ENCODE assay signal across 25 cellular contexts in genomic region chr6:129678463-129678862, GRCh38. TPM values are rescaled to one million over a fixed set of nuclear protein-coding genes. Genes with fewer than 3 reads are reported as not detected.
DNase-seq lines count a peak whose midpoint lies in the region; ATAC-seq and TF ChIP-seq lines count a peak whose summit lies in the region.
"Had no signal": no experiment of that assay in that cellular context is flagged by ENCODE, and none has a peak within 500 bp of the region (broad histone marks: within the 10 kb centered on the region; RNA-seq: fewer than 3 reads in every experiment).

No MANE protein-coding gene starts in this region.

- no peak overlapping the region for H3K4me3 Mint-ChIP-seq in MCF 10A (ENCODE audit: unreplicated experiment)
- H3K4me3 Mint-ChIP-seq: activated naive CD4-positive, alpha-beta T cell treated with anti-CD3 and anti-CD28 coated beads, Interleukin-2, amount 50 U/mL, for 24 hours; CD8-positive, alpha-beta T cell; H9; natural killer cell had no signal

- H3K27me3 ChIP-seq in breast epithelium (no peaks in the 10 kb centered on the region), mammary epithelial cell (ENCODE audit: insufficient read depth, low read length) (no peaks in the 10 kb centered on the region), left lung (no peaks in the 10 kb centered on the region), vagina (no peaks in the 10 kb centered on the region)
- H3K27me3 ChIP-seq: spleen, tibial nerve had no signal

- dilution Hi-C loops in mammary epithelial cell (cut with HindIII; ENCODE audit: low sequenced_read_pairs), result no loop called here

- no peak overlapping the region for H3K27ac ChIP-seq in breast epithelium
- peak overlapping the region; percentile 79 for H3K27ac ChIP-seq in mammary epithelial cell (ENCODE audit: insufficient read depth, low read depth, low read length)
- peak overlapping the region; percentile 2 to 13 for H3K27ac ChIP-seq in left lung
- peak overlapping the region; percentile 82 for H3K27ac ChIP-seq in vagina
- H3K27ac ChIP-seq: PC-9 had no signal

- WGBS in mammary epithelial cell (ENCODE audit: low coverage, missing lambda C conversion rate), result 7% methylated on average over 1 of the region's 1 CpG

- H3K27ac Mint-ChIP-seq in MCF 10A (ENCODE audit: low read depth, unreplicated experiment), result peak overlapping the region; percentile 59
- H3K27ac Mint-ChIP-seq: activated naive CD4-positive, alpha-beta T cell treated with anti-CD3 and anti-CD28 coated beads, Interleukin-2, amount 50 U/mL, for 24 hours; activated T-helper 2 cell treated with anti-CD3 and anti-CD28 coated beads, Interferon-gamma antibody, Interleukin-2, Interleukin-4, amounts not matched to agents 10 μg/mL and 5 μg/mL and 100 μg/mL, durations not matched to agents 14 hours and 24 hours and 36 hours; CD8-positive, alpha-beta T cell; H9; natural killer cell had no signal

- H4K20me1 ChIP-seq in mammary epithelial cell (ENCODE audit: insufficient read depth, low read length), result no peaks in the 10 kb centered on the region

- CTCF ChIA-PET in MCF 10A (lab: Yijun Ruan, JAX) (interaction anchor here (0.6 to 1.1 kb wide), 2 partner anchors 24 to 49 kb away, joined by 3 read pairs; no protein-coding TSS in a partner anchor), mammary epithelial cell (lab: Charles Lee; ENCODE audit: low non-redundant PET) (no interaction called here)

- peaks cover 86% of the 10 kb centered on the region for H3K79me2 ChIP-seq in mammary epithelial cell (ENCODE audit: insufficient read depth, low read length)

- no peaks in the 10 kb centered on the region for H3K27me3 Mint-ChIP-seq in MCF 10A (ENCODE audit: insufficient read depth, unreplicated experiment)
- H3K27me3 Mint-ChIP-seq: activated naive CD4-positive, alpha-beta T cell treated with anti-CD3 and anti-CD28 coated beads, Interleukin-2, amount 50 U/mL, for 24 hours had no signal

- TF ChIP-seq CTCF in MCF 10A (IDR thresholded peaks at IDR 0.05; ENCODE audit: unreplicated experiment) (no peak), breast epithelium (IDR thresholded peaks at IDR 0.05) (no peak), mammary epithelial cell (conservative IDR thresholded peaks at IDR 0.05 in 1 of 2, IDR thresholded peaks at IDR 0.05 in 1 of 2; ENCODE audit: extremely low read depth in 1 of 2, insufficient read depth in 1 of 2, low read depth in 1 of 2, low read length in 2 of 2) (no peak), left lung (IDR thresholded peaks at IDR 0.05) (no peak), vagina (IDR thresholded peaks at IDR 0.05) (no peak)

- TF ChIP-seq POLR2A in breast epithelium (IDR thresholded peaks at IDR 0.05) (no peak), vagina (IDR thresholded peaks at IDR 0.05) (no peak)

- POLR2A ChIA-PET in MCF 10A (lab: Yijun Ruan, JAX), result interaction anchor here (0.6 to 2.7 kb wide), 8 partner anchors 22 to 1696 kb away, joined by 3 to 18 read pairs (median 3); partner anchors contain the start of gene ARHGAP18

- no peak overlapping the region for H3K4me2 ChIP-seq in mammary epithelial cell (ENCODE audit: insufficient read depth, low read depth, low read length)
- H3K4me2 ChIP-seq: PC-9 had no signal

- peaks cover 8% of the 10 kb centered on the region for H3K36me3 Mint-ChIP-seq in MCF 10A (ENCODE audit: insufficient read depth, unreplicated experiment)
- H3K36me3 Mint-ChIP-seq: activated naive CD4-positive, alpha-beta T cell treated with anti-CD3 and anti-CD28 coated beads, Interleukin-2, amount 50 U/mL, for 24 hours; CD8-positive, alpha-beta T cell; natural killer cell had no signal

- H3K9me3 Mint-ChIP-seq in MCF 10A (ENCODE audit: unreplicated experiment), result no peaks in the 10 kb centered on the region
- H3K9me3 Mint-ChIP-seq: activated naive CD4-positive, alpha-beta T cell treated with anti-CD3 and anti-CD28 coated beads, Interleukin-2, amount 50 U/mL, for 24 hours; activated T-helper 2 cell treated with anti-CD3 and anti-CD28 coated beads, Interferon-gamma antibody, Interleukin-2, Interleukin-4, amounts not matched to agents 10 μg/mL and 5 μg/mL and 100 μg/mL, durations not matched to agents 14 hours and 24 hours and 36 hours; CD8-positive, alpha-beta T cell; H9; natural killer cell had no signal

- no peak overlapping the region for H3K9ac ChIP-seq in mammary epithelial cell (ENCODE audit: insufficient read depth, low read length)

- DNase-seq in MCF 10A (ENCODE audit: unreplicated experiment), result no peak
- no peak for DNase-seq in breast epithelium (ENCODE audit: low spot score in 2 of 2)
- no peak for DNase-seq in mammary epithelial cell
- no peak for DNase-seq in left lung
- no peak for DNase-seq in vagina (ENCODE audit: extremely low spot score in 2 of 2)
- no peak for DNase-seq in Right ventricle myocardium inferior (ENCODE audit: missing footprints)
- no peak for DNase-seq in activated CD4-positive, alpha-beta T cell treated with anti-CD3 and anti-CD28 coated beads, Interleukin-2, amount 50 U/mL, for 4 hours
- DNase-seq: activated CD4-positive, alpha-beta T cell treated with anti-CD3 and anti-CD28 coated beads, Interleukin-2, amount 50 U/mL, for 48 hours; caudate nucleus; CD8-positive, alpha-beta T cell; GDM1; H9; Karpas-422; left ventricle myocardium superior; natural killer cell; NCI-H1694; NCI-H510A; right cardiac atrium; SIG-M5; spleen had no signal

- H3K4me3 ChIP-seq in breast epithelium (no peak overlapping the region), mammary epithelial cell (replicated peaks in 1 of 3; ENCODE audit: insufficient read depth in 1 of 3, low read depth in 2 of 3, low read length in 3 of 3) (no peak overlapping the region), left lung (no peak overlapping the region), vagina (no peak overlapping the region)
- H3K4me3 ChIP-seq: PC-9, spleen, tibial nerve had no signal

- intact Hi-C loops in MCF 10A (cut with micrococcal nuclease) (loop anchor here (10.0 kb wide), 1 partner anchor 184 kb away; no protein-coding TSS in a partner anchor), breast epithelium (cut with DNase I; ENCODE audit: low total_unique reads) (no loop called here), mammary epithelial cell (cut with micrococcal nuclease) (loop anchor here (2.0 kb wide), 1 partner anchor 70 kb away; no protein-coding TSS in a partner anchor), left lung (cut with DNase I) (no loop called here), vagina (cut with DNase I) (no loop called here), Right ventricle myocardium inferior (cut with DNase I) (no loop called here)

- no peaks in the 10 kb centered on the region for H3K36me3 ChIP-seq in breast epithelium
- H3K36me3 ChIP-seq in mammary epithelial cell (ENCODE audit: insufficient read depth, low read length), result no peaks in the 10 kb centered on the region
- H3K36me3 ChIP-seq in left lung, result no peaks in the 10 kb centered on the region
- H3K36me3 ChIP-seq in vagina, result no peaks in the 10 kb centered on the region
- H3K36me3 ChIP-seq: spleen, tibial nerve had no signal

- BruUV-seq in MCF 10A (replicated peaks; lab: Mats Ljungman, UMichigan) (no TSS peak), mammary epithelial cell (replicated peaks; lab: Mats Ljungman, UMichigan) (no TSS peak)

- H3K4me1 ChIP-seq in breast epithelium (no peaks in the 10 kb centered on the region), mammary epithelial cell (ENCODE audit: insufficient read depth, low read length) (peaks cover 78% of the 10 kb centered on the region), left lung (peaks cover 34 to 75% of the 10 kb centered on the region in 2 donors), vagina (peaks cover 49% of the 10 kb centered on the region)

- H3K9me3 ChIP-seq in breast epithelium, result no peaks in the 10 kb centered on the region
- no peaks in the 10 kb centered on the region for H3K9me3 ChIP-seq in mammary epithelial cell (replicated peaks; ENCODE audit: insufficient read depth, low read length)
- H3K9me3 ChIP-seq in left lung, result no peaks in the 10 kb centered on the region
- no peaks in the 10 kb centered on the region for H3K9me3 ChIP-seq in vagina
- H3K9me3 ChIP-seq: spleen, tibial nerve had no signal

- H2AFZ ChIP-seq in mammary epithelial cell (ENCODE audit: low read depth, low read length), result no peak overlapping the region
- H2AFZ ChIP-seq: PC-9 had no signal

- in situ Hi-C loops in mammary epithelial cell (cut with MboI; ENCODE audit: low sequenced_read_pairs in 2 of 2), result no loop called here

- ATAC-seq in left lung, result no peak
- no peak for ATAC-seq in GM21723 (IDR thresholded peaks at IDR 0.05; ENCODE audit: unreplicated experiment)
- ATAC-seq in Right ventricle myocardium inferior, result no peak
- ATAC-seq: CD8-positive, alpha-beta T cell; left ventricle myocardium superior; natural killer cell; right cardiac atrium had no signal

- H3K4me1 Mint-ChIP-seq in MCF 10A (ENCODE audit: insufficient read depth, unreplicated experiment), result peaks cover 50% of the 10 kb centered on the region

RNA-seq across cellular contexts. Expression of gene ARHGAP18, which starts 31.5 kb away (rescaled TPM):
- total RNA-seq in MCF 10A (2022), result 14.6 and 22.9 TPM in 2 replicates
- total RNA-seq in breast epithelium, result 10 to 100 TPM; 14.7 to 28.7 (median 24.8) TPM
- total RNA-seq in mammary epithelial cell, result 10 to 100 TPM; 20.8 to 28.5 TPM
- polyA plus RNA-seq in mammary epithelial cell, result 14.9 TPM
- 17.2 TPM for polyA minus RNA-seq in mammary epithelial cell
- total RNA-seq in left lung, result 10 to 100 TPM; 46.0 to 46.1 TPM
- total RNA-seq in vagina, result 7.6 TPM
- total RNA-seq in Right ventricle myocardium inferior, result 8.1 TPM

Comparison
In these comparisons a context has a peak if more than half of its experiments do, and no peak if none do; other contexts are left out.
1. H3K27ac ChIP-seq: peak in mammary epithelial cell (single experiment), left lung (2 of 2) and vagina (single experiment); none in breast epithelium (0 of 2).
2. intact Hi-C loops: an anchor here in MCF 10A (10.0 kb wide) and mammary epithelial cell (2.0 kb wide); none called in breast epithelium, left lung, vagina and Right ventricle myocardium inferior.